20 cellular contexts compared by ENCODE assay signal in genomic region chr12:121331268-121331667, GRCh38.
"Had no signal": no experiment of that assay in that cellular context is flagged by ENCODE, and none has a peak within 500 bp of the region (broad histone marks: within the 10 kb centered on the region; RNA-seq: fewer than 3 reads in every experiment).

No MANE protein-coding gene starts in this region.

- H3K9me3 Mint-ChIP-seq: activated CD8-positive, alpha-beta T cell treated with anti-CD3 and anti-CD28 coated beads for 36 hours; dendritic cell treated with granulocyte-macrophage colony-stimulating factor and Interleukin-4, amounts not matched to agents 40 ng/mL and 50 ng/mL, for 4 days; natural killer cell; stimulated activated naive CD8-positive, alpha-beta T cell treated with anti-CD3 and anti-CD28 coated beads, Interleukin-15, amount 100 ng/mL, for 72 hours; type B pancreatic cell; WTC11 had no signal

- DNase-seq: activated CD4-positive, alpha-beta T cell treated with anti-CD3 and anti-CD28 coated beads for 4 hours; activated CD8-positive, alpha-beta memory T cell treated with anti-CD3 and anti-CD28 coated beads, Interleukin-2, amount 50 U/mL, for 4 hours; activated CD8-positive, alpha-beta T cell treated with anti-CD3 and anti-CD28 coated beads for 36 hours; activated gamma-delta T cell treated with Interleukin-2 at 50 U/mL for 16 hours; amniotic stem cell; central memory CD4-positive, alpha-beta T cell; effector memory CD4-positive, alpha-beta T cell; left lung; natural killer cell; posterior cingulate gyrus; retina; stimulated activated naive CD8-positive, alpha-beta T cell treated with anti-CD3 and anti-CD28 coated beads, Interleukin-15, amount 100 ng/mL, for 72 hours had no signal

- H3K27me3 Mint-ChIP-seq: activated CD8-positive, alpha-beta T cell treated with anti-CD3 and anti-CD28 coated beads for 36 hours; activated naive CD8-positive, alpha-beta T cell; dendritic cell treated with granulocyte-macrophage colony-stimulating factor and Interleukin-4, amounts not matched to agents 40 ng/mL and 50 ng/mL, for 4 days; stimulated activated naive CD8-positive, alpha-beta T cell treated with anti-CD3 and anti-CD28 coated beads, Interleukin-15, amount 100 ng/mL, for 72 hours; type B pancreatic cell had no signal

- H3K4me1 Mint-ChIP-seq: stimulated activated naive CD8-positive, alpha-beta T cell treated with anti-CD3 and anti-CD28 coated beads, Interleukin-15, amount 100 ng/mL, for 72 hours; WTC11 had no signal

- H3K27me3 ChIP-seq: gastroesophageal sphincter, left lung had no signal

- H3K27ac Mint-ChIP-seq: activated CD8-positive, alpha-beta T cell treated with anti-CD3 and anti-CD28 coated beads for 36 hours; activated naive CD8-positive, alpha-beta T cell; dendritic cell treated with granulocyte-macrophage colony-stimulating factor and Interleukin-4, amounts not matched to agents 40 ng/mL and 50 ng/mL, for 4 days; natural killer cell; stimulated activated naive CD8-positive, alpha-beta T cell treated with anti-CD3 and anti-CD28 coated beads, Interleukin-15, amount 100 ng/mL, for 72 hours; type B pancreatic cell; WTC11 had no signal

- H3K4me3 ChIP-seq: gastroesophageal sphincter, left lung, skin epidermis had no signal

- H3K4me3 Mint-ChIP-seq: activated CD8-positive, alpha-beta T cell treated with anti-CD3 and anti-CD28 coated beads for 36 hours; activated naive CD8-positive, alpha-beta T cell; dendritic cell treated with granulocyte-macrophage colony-stimulating factor and Interleukin-4, amounts not matched to agents 40 ng/mL and 50 ng/mL, for 4 days; natural killer cell; stimulated activated naive CD8-positive, alpha-beta T cell treated with anti-CD3 and anti-CD28 coated beads, Interleukin-15, amount 100 ng/mL, for 72 hours; type B pancreatic cell; WTC11 had no signal

- H3K9me3 ChIP-seq: gastroesophageal sphincter, left lung had no signal

- ATAC-seq: activated CD8-positive, alpha-beta T cell treated with anti-CD3 and anti-CD28 coated beads for 36 hours; gastroesophageal sphincter; left lung; natural killer cell; stimulated activated naive CD8-positive, alpha-beta T cell treated with anti-CD3 and anti-CD28 coated beads, Interleukin-15, amount 100 ng/mL, for 72 hours; WTC11 had no signal

- FAIRE-seq: keratinocyte had no signal

- H3K27ac ChIP-seq: epithelial cell of prostate, gastroesophageal sphincter, left lung, skin epidermis had no signal
